Comparison of ENCODE assay signal across 3 cellular contexts in genomic region chr20:46666818-46667515, GRCh38.
TF ChIP-seq lines count a peak whose summit lies in the region.

No MANE protein-coding gene starts in this region.

TF ChIP-seq in WTC11, 78 proteins besides CTCF, POLR2A, EP300 and RAD21:
- peak; percentile 98 for TF ChIP-seq GABPB1 (CRISPR knock-in tag; IDR thresholded peaks at IDR 0.05)
- TF ChIP-seq ZBTB21 (CRISPR knock-in tag; IDR thresholded peaks at IDR 0.05; ENCODE audit: borderline replicate concordance): no peak
- TF ChIP-seq PREB (CRISPR knock-in tag; IDR thresholded peaks at IDR 0.05; ENCODE audit: borderline replicate concordance): 0 out of 2 replicates have a peak, but pooled peaks have one; percentile 23

TF ChIP-seq in HepG2, 621 proteins besides CTCF, POLR2A, EP300 and RAD21 (continues in another document):
- TF ChIP-seq MAFF (IDR thresholded peaks at IDR 0.05; ENCODE audit: low read depth, low read length) (peak; percentile 58), ZXDC (CRISPR knock-in tag; IDR thresholded peaks at IDR 0.05) (peak; percentile 91; the same call in 1 of the 2 replicates), TRIM24 (CRISPR knock-in tag; IDR thresholded peaks at IDR 0.05) (peak; percentile 100), GLMP (CRISPR knock-in tag; IDR thresholded peaks at IDR 0.05; ENCODE audit: borderline replicate concordance) (no peak), ZBTB14 (CRISPR knock-in tag; IDR thresholded peaks at IDR 0.05) (peak; percentile 68), IRF9 (CRISPR knock-in tag; IDR thresholded peaks at IDR 0.05; ENCODE audit: borderline replicate concordance) (peak; percentile 88; the same call in 1 of the 2 replicates), ZNF614 (CRISPR knock-in tag; IDR thresholded peaks at IDR 0.05; ENCODE audit: borderline replicate concordance) (peak; percentile 99), POGZ (CRISPR knock-in tag; IDR thresholded peaks at IDR 0.05) (peak; percentile 100)

TF ChIP-seq in HEK293T, 16 proteins besides CTCF, POLR2A, EP300 and RAD21:
- no peak for TF ChIP-seq ELF4 (IDR thresholded peaks at IDR 0.05)
- no peak for TF ChIP-seq L3MBTL2 (conservative IDR thresholded peaks at IDR 0.05)
- no peak for TF ChIP-seq ARNT (IDR thresholded peaks at IDR 0.05)
- TF ChIP-seq FOXK2 (IDR thresholded peaks at IDR 0.05): no peak
- no peak for TF ChIP-seq CTBP1 (IDR thresholded peaks at IDR 0.05; ENCODE audit: borderline replicate concordance)
- TF ChIP-seq LEF1 (IDR thresholded peaks at IDR 0.05; ENCODE audit: borderline replicate concordance): no peak
- no peak for TF ChIP-seq FOXM1 (IDR thresholded peaks at IDR 0.05; ENCODE audit: borderline replicate concordance)
- TF ChIP-seq PKNOX1 (IDR thresholded peaks at IDR 0.05): no peak
- TF ChIP-seq FOXA1 (IDR thresholded peaks at IDR 0.05): no peak
- no peak for TF ChIP-seq ZNF384 (IDR thresholded peaks at IDR 0.05)
- no peak for TF ChIP-seq TARDBP (IDR thresholded peaks at IDR 0.05)
- no peak for TF ChIP-seq HDGF (IDR thresholded peaks at IDR 0.05; ENCODE audit: borderline replicate concordance)
- TF ChIP-seq NFRKB (IDR thresholded peaks at IDR 0.05): no peak
- no peak for TF ChIP-seq BHLHE40 (IDR thresholded peaks at IDR 0.05; ENCODE audit: borderline replicate concordance)
- TF ChIP-seq SP1 (IDR thresholded peaks at IDR 0.05): no peak
- no peak for TF ChIP-seq SUZ12 (IDR thresholded peaks at IDR 0.05)
TF ChIP-seq in HEK293T: peak in this region for 0.
